8 cellular contexts compared by ENCODE assay signal in genomic region chr5:16937023-16937379, GRCh38. TPM values are rescaled to one million over a fixed set of nuclear protein-coding genes. Genes with fewer than 3 reads are reported as not detected.
A peak's percentile ranks its signal among the peaks of the same experiment; 100 is the strongest.
DNase-seq lines count a peak whose midpoint lies in the region; ATAC-seq, FAIRE-seq and TF ChIP-seq lines count a peak whose summit lies in the region.

No MANE protein-coding gene starts in this region.

- H3K4me1 ChIP-seq in endodermal cell (ENCODE audit: control insufficient read depth, insufficient read depth, low read length) (peaks cover 4% of the 10 kb centered on the region), neuron (ENCODE audit: insufficient read depth, low read length) (peaks cover 14% of the 10 kb centered on the region), MM.1S (ENCODE audit: low read length) (no peaks in the 10 kb centered on the region)

- H3K9me3 Mint-ChIP-seq in Calu3 (ENCODE audit: low read depth, unreplicated experiment) (no peaks in the 10 kb centered on the region), endodermal cell (no peaks in the 10 kb centered on the region)

- H3K27ac ChIP-seq in endodermal cell (ENCODE audit: low read depth, low read length) (no peak overlapping the region), MM.1S (ENCODE audit: low read length) (no peak overlapping the region)

- intact Hi-C loops in Calu3 (cut with micrococcal nuclease; ENCODE audit: unreplicated experiment), result loop anchor here (5.0 kb wide), 1 partner anchor 55 kb away; no protein-coding TSS in a partner anchor

- ATAC-seq in HG03139 (IDR thresholded peaks at IDR 0.05; ENCODE audit: unreplicated experiment), result no peak

- no peaks in the 10 kb centered on the region for H3F3A ChIP-seq in MM.1S (ENCODE audit: insufficient read depth, low read length)

- H4K20me1 ChIP-seq in MM.1S (ENCODE audit: insufficient read depth, low read length), result no peaks in the 10 kb centered on the region

- no TSS peak for BruUV-seq in Calu3 (replicated peaks; lab: Mats Ljungman, UMichigan)

- H3K4me2 ChIP-seq in MM.1S (ENCODE audit: low read depth, low read length), result no peak overlapping the region

- DNase-seq in Calu3, result peak; percentile 60
- DNase-seq in NCI-H146 (lab: John Stamatoyannopoulos, UW), result peak; percentile 64
- DNase-seq in endodermal cell, result no peak
- DNase-seq in MM.1S, result no peak
- DNase-seq in NCI-H1930 (lab: John Stamatoyannopoulos, UW), result no peak
- no peak for DNase-seq in RCC 7860 (ENCODE audit: low spot score)

- WGBS in endodermal cell (ENCODE audit: insufficient coverage in 1 of 2, insufficient read length in 1 of 2), 2 experiments, result 40 to 41% methylated on average over 8 to 10 of the region's 10 CpGs

- CTCF ChIA-PET in Calu3 (lab: Charles Lee), result interaction anchor here (1.3 to 1.9 kb wide), 2 partner anchors 195 to 253 kb away, joined by 11 to 18 read pairs; no protein-coding TSS in a partner anchor

- H3K9me3 ChIP-seq in endodermal cell (ENCODE audit: control insufficient read depth, low read length) (no peaks in the 10 kb centered on the region), neuron (ENCODE audit: low read length) (no peaks in the 10 kb centered on the region), MM.1S (replicated peaks; ENCODE audit: insufficient read depth, low read length) (no peaks in the 10 kb centered on the region)

- H3K4me1 Mint-ChIP-seq in Calu3 (ENCODE audit: low read depth, unreplicated experiment) (peaks cover 16% of the 10 kb centered on the region), endodermal cell (peaks cover 46% of the 10 kb centered on the region)

- H3K27me3 ChIP-seq in endodermal cell (ENCODE audit: control insufficient read depth, insufficient read depth, low read length, poor library complexity, severe bottlenecking), result peaks cover 15% of the 10 kb centered on the region
- H3K27me3 ChIP-seq in neuron (ENCODE audit: insufficient read depth, low read length), result peaks cover 30% of the 10 kb centered on the region
- no peaks in the 10 kb centered on the region for H3K27me3 ChIP-seq in MM.1S (replicated peaks; ENCODE audit: insufficient read depth, low read length)

- no peaks in the 10 kb centered on the region for H3K79me2 ChIP-seq in MM.1S (ENCODE audit: low read length)

- no peaks in the 10 kb centered on the region for H3K9me2 ChIP-seq in MM.1S (replicated peaks; ENCODE audit: insufficient read depth, low read length)

- H3K4me3 ChIP-seq in endodermal cell (ENCODE audit: low read length), result peak overlapping the region; percentile 89
- peak overlapping the region; percentile 67 for H3K4me3 ChIP-seq in neuron (ENCODE audit: low read length)
- H3K4me3 ChIP-seq in MM.1S (ENCODE audit: low read length), result no peak overlapping the region

- H3K27me3 Mint-ChIP-seq in Calu3 (ENCODE audit: unreplicated experiment), result peaks cover 13% of the 10 kb centered on the region
- peaks cover 39% of the 10 kb centered on the region for H3K27me3 Mint-ChIP-seq in endodermal cell (ENCODE audit: insufficient read depth)

- H3K36me3 ChIP-seq in endodermal cell (ENCODE audit: control insufficient read depth, insufficient read depth, low read length) (peaks cover 7% of the 10 kb centered on the region), neuron (ENCODE audit: insufficient read depth, low read length) (no peaks in the 10 kb centered on the region), MM.1S (replicated peaks; ENCODE audit: insufficient read depth, low read length) (no peaks in the 10 kb centered on the region)

- peak overlapping the region; percentile 72 for H3K27ac Mint-ChIP-seq in Calu3 (ENCODE audit: unreplicated experiment)
- no peak overlapping the region for H3K27ac Mint-ChIP-seq in endodermal cell

- H2AFZ ChIP-seq in neuron (ENCODE audit: low read depth, low read length) (peak overlapping the region; percentile 99), MM.1S (ENCODE audit: low read length) (no peak overlapping the region)

- H3K4me3 Mint-ChIP-seq in Calu3 (ENCODE audit: low read depth, unreplicated experiment), result peak overlapping the region; percentile 97
- H3K4me3 Mint-ChIP-seq in endodermal cell, result peak overlapping the region; percentile 94

- peak overlapping the region; percentile 69 for H3K9ac ChIP-seq in endodermal cell (ENCODE audit: extremely low read depth, low read length, poor library complexity, severe bottlenecking)
- H3K9ac ChIP-seq in MM.1S (ENCODE audit: low read length), result no peak overlapping the region

- H3K36me3 Mint-ChIP-seq in Calu3 (ENCODE audit: insufficient read depth, unreplicated experiment) (peaks cover 44% of the 10 kb centered on the region), endodermal cell (ENCODE audit: low read depth) (peaks cover 7% of the 10 kb centered on the region)

- TF ChIP-seq CTCF in Calu3 (IDR thresholded peaks at IDR 0.05; ENCODE audit: unreplicated experiment) (no peak), endodermal cell (conservative IDR thresholded peaks at IDR 0.05) (no peak), MM.1S (IDR thresholded peaks at IDR 0.05; ENCODE audit: low read length) (no peak)

- FAIRE-seq in RCC 7860 (lab: Jason Lieb, UNC), result no peak

RNA-seq across cellular contexts. Expression of gene MYO10, which starts 0.9 kb away (rescaled TPM):
- total RNA-seq in Calu3 (2022) (69.6 and 101 TPM in 2 replicates), endodermal cell (10 to 100 TPM; 40.0 to 89.2 TPM)
- polyA plus RNA-seq in endodermal cell (2013, experiment 1 of 2), result 50.6 TPM
- polyA plus RNA-seq in endodermal cell (2013, experiment 2 of 2), result 51.3 TPM

Comparison
In these comparisons a context has a peak if more than half of its experiments do, and no peak if none do; other contexts are left out.
1. DNase-seq: peak in Calu3 (single experiment) and NCI-H146 (single experiment); none in endodermal cell (single experiment), MM.1S (single experiment), NCI-H1930 (0 of 2) and RCC 7860 (single experiment).